In genomic region chr20:19850190-19850533, GRCh38 we compare ENCODE assay signal across 11 cellular contexts.
DNase-seq lines count a peak whose midpoint lies in the region; TF ChIP-seq lines count a peak whose summit lies in the region.
"Had no signal": no experiment of that assay in that cellular context is flagged by ENCODE, and none has a peak within 500 bp of the region (broad histone marks: within the 10 kb centered on the region; RNA-seq: fewer than 3 reads in every experiment).

No MANE protein-coding gene starts in this region.

- H3K4me2 ChIP-seq in PC-9, result no peak overlapping the region

- TF ChIP-seq CTCF in prostate gland (IDR thresholded peaks at IDR 0.05) (no peak), PC-9 (conservative IDR thresholded peaks at IDR 0.05) (no peak)

- H3K27me3 ChIP-seq in prostate gland (replicated peaks; ENCODE audit: insufficient read depth) (no peaks in the 10 kb centered on the region), PC-9 (ENCODE audit: insufficient read depth, low read depth) (no peaks in the 10 kb centered on the region)

- H3K4me1 ChIP-seq in prostate gland (replicated peaks) (peaks cover 5% of the 10 kb centered on the region), PC-9 (replicated peaks; ENCODE audit: insufficient read depth) (no peaks in the 10 kb centered on the region)

- H4K20me1 ChIP-seq in PC-9 (ENCODE audit: insufficient read depth), result no peaks in the 10 kb centered on the region

- 27% methylated on average over 4 of the region's 4 CpGs for WGBS in prostate gland

- H3K27ac ChIP-seq in prostate gland, result peak overlapping the region; percentile 66 to 73
- H3K27ac ChIP-seq in PC-9, result no peak overlapping the region

- no peak for TF ChIP-seq POLR2A in prostate gland (IDR thresholded peaks at IDR 0.05)

- POLR2A ChIA-PET in PC-9 (lab: Charles Lee; ENCODE audit: unreplicated experiment), result no interaction called here

- DNase-seq in NCI-H82 (lab: John Stamatoyannopoulos, UW) (peak; percentile 45), NCI-H82 treated with DMSO at 0.1 percent for 48 hours (lab: John Stamatoyannopoulos, UW; ENCODE audit: unreplicated experiment) (no peak), hypothalamus (lab: John Stamatoyannopoulos, UW) (peak in 27 of 51 donors; percentile 8 to 69 (median 31)), prostate gland (ENCODE audit: low spot score) (no peak), PC-9 (no peak), NK-92 (lab: John Stamatoyannopoulos, UW; ENCODE audit: unreplicated experiment) (no peak), SKM-1 treated with dmso at 0.1 percent for 144 hours (lab: John Stamatoyannopoulos, UW; ENCODE audit: unreplicated experiment) (no peak)
- DNase-seq in stimulated activated CD8-positive, alpha-beta memory T cell treated with anti-CD3 and anti-CD28 coated beads, Interleukin-4, amount 100 ng/mL, for 48 hours, result no peak
- DNase-seq: Kasumi-1, NCI-H69, T-helper 17 cell had no signal

- BruUV-seq in PC-9 (replicated peaks; lab: Mats Ljungman, UMichigan), result no TSS peak

- no peaks in the 10 kb centered on the region for H3F3A ChIP-seq in PC-9 (ENCODE audit: insufficient read depth, low read depth)

- no peaks in the 10 kb centered on the region for H3K9me2 ChIP-seq in PC-9 (ENCODE audit: insufficient read depth)

- CTCF ChIA-PET in PC-9 (lab: Charles Lee), result no interaction called here

- H3K36me3 ChIP-seq in prostate gland (no peaks in the 10 kb centered on the region), PC-9 (ENCODE audit: low read depth) (no peaks in the 10 kb centered on the region)

- no peak overlapping the region for H2AFZ ChIP-seq in PC-9

- H3K79me2 ChIP-seq in PC-9 (ENCODE audit: low read depth), result no peaks in the 10 kb centered on the region

- intact Hi-C loops in prostate gland (cut with DNase I), result loop anchor here (1.0 kb wide), 1 partner anchor 36 kb away; no protein-coding TSS in a partner anchor
- intact Hi-C loops in PC-9 (cut with micrococcal nuclease; ENCODE audit: unreplicated experiment), result no loop called here

- H3K9me3 ChIP-seq in prostate gland (no peaks in the 10 kb centered on the region), PC-9 (ENCODE audit: insufficient read depth, low read depth) (no peaks in the 10 kb centered on the region)

- no peak overlapping the region for H3K4me3 ChIP-seq in prostate gland
- no peak overlapping the region for H3K4me3 ChIP-seq in PC-9

Comparison
In these comparisons a context has a peak if more than half of its experiments do, and no peak if none do; other contexts are left out.
1. DNase-seq: peak in NCI-H82 (single experiment) and hypothalamus (27 of 51); none in NCI-H82 treated with DMSO at 0.1 percent for 48 hours (single experiment), prostate gland (single experiment), stimulated activated CD8-positive, alpha-beta memory T cell treated with anti-CD3 and anti-CD28 coated beads, Interleukin-4, amount 100 ng/mL, for 48 hours (single experiment), PC-9 (0 of 2), NK-92 (single experiment) and SKM-1 treated with dmso at 0.1 percent for 144 hours (single experiment).